Comparison of ENCODE assay signal across 25 cellular contexts in genomic region chr6:107161521-107161920, GRCh38. TPM values are rescaled to one million over a fixed set of nuclear protein-coding genes. Genes with fewer than 3 reads are reported as not detected.
DNase-seq lines count a peak whose midpoint lies in the region; ATAC-seq, FAIRE-seq and TF ChIP-seq lines count a peak whose summit lies in the region.
"Had no signal": no experiment of that assay in that cellular context is flagged by ENCODE, and none has a peak within 500 bp of the region (broad histone marks: within the 10 kb centered on the region; RNA-seq: fewer than 3 reads in every experiment).

No MANE protein-coding gene starts in this region.

- no peak overlapping the region for H3K4ac ChIP-seq in H1 (replicated peaks; ENCODE audit: insufficient read length, low read depth, low read length)

- no peaks in the 10 kb centered on the region for H3K4me1 ChIP-seq in GM23338 (ENCODE audit: insufficient read depth)
- peaks cover 0 to 7% (median 0%) of the 10 kb centered on the region in 4 experiments; a peak in 1 of 7 replicates for H3K4me1 ChIP-seq in H1 (replicated peaks in 1 of 4; ENCODE audit: control insufficient read depth in 3 of 4, insufficient read depth in 4 of 4, low read length in 3 of 4)
- no peaks in the 10 kb centered on the region for H3K4me1 ChIP-seq in prostate gland (replicated peaks)
- H3K4me1 ChIP-seq: BE2C, BLaER1 had no signal

- H4K20me1 ChIP-seq in GM23338 (replicated peaks; ENCODE audit: insufficient read depth) (no peaks in the 10 kb centered on the region), H1 (replicated peaks in 1 of 2; ENCODE audit: control insufficient read depth in 1 of 2, insufficient read depth in 2 of 2, low read length in 2 of 2) (no peaks in the 10 kb centered on the region)
- H4K20me1 ChIP-seq: BLaER1 had no signal

- H3K27ac Mint-ChIP-seq in GM23338 (no peak overlapping the region), neural crest cell (ENCODE audit: unreplicated experiment) (peak overlapping the region; percentile 43)
- H3K27ac Mint-ChIP-seq in effector memory CD8-positive, alpha-beta T cell: no peak overlapping the region
- H3K27ac Mint-ChIP-seq: CD14-positive monocyte; CD4-positive, CD25-positive, alpha-beta regulatory T cell; CD8-positive, alpha-beta memory T cell had no signal

- H3K23me2 ChIP-seq in H1 (ENCODE audit: low read depth, low read length): 0 out of 2 replicates have a peak, but pooled peaks cover 2% of the 10 kb centered on the region

- H2AFZ ChIP-seq in GM23338 (no peak overlapping the region), H1 (ENCODE audit: low read length) (no peak overlapping the region)

- H2BK15ac ChIP-seq in H1 (ENCODE audit: low read length): no peak overlapping the region

- H3K18ac ChIP-seq in H1 (ENCODE audit: extremely low read depth, low read length): peak overlapping the region; percentile 19; the same call in 1 of the 2 replicates

- DNase-seq in GM23338 (ENCODE audit: low spot score): no peak
- no peak for DNase-seq in H1 (ENCODE audit: low read depth in 1 of 2, low spot score in 2 of 2)
- no peak for DNase-seq in neural crest cell (ENCODE audit: low read depth, low spot score)
- no peak for DNase-seq in coronary artery (ENCODE audit: low spot score)
- DNase-seq in hepatic stellate cell (ENCODE audit: low spot score): no peak
- DNase-seq in prostate gland (ENCODE audit: low spot score): no peak
- no peak for DNase-seq in effector memory CD8-positive, alpha-beta T cell
- DNase-seq: 8988T; ACHN; BE2C; C1 segment of cervical spinal cord; Caco-2; Calu3; CD4-positive, alpha-beta memory T cell; CD4-positive, CD25-positive, alpha-beta regulatory T cell; CD8-positive, alpha-beta memory T cell; DMS79 treated with DMSO at 0.1 percent for 48 hours; GDM1 had no signal

- FAIRE-seq in H1 (lab: Jason Lieb, UNC): no peak
- FAIRE-seq: A204.1, D721Med, GM12878, GM12892, GM18507 had no signal

- WGBS in H1 (ENCODE audit: extremely low coverage in 1 of 2, insufficient coverage in 1 of 2, insufficient read length in 1 of 2, insufficient replicate concordance in 2 of 2, low coverage in 1 of 2, low lambda C conversion rate in 2 of 2, missing lambda C conversion rate in 1 of 2), 2 experiments: 95% methylated on average over 3 of the region's 3 CpGs; no CpG with 5 or more reads in 1 of the 2 experiments
- 97% methylated on average over 3 of the region's 3 CpGs for WGBS in prostate gland

- H3K36me3 Mint-ChIP-seq in GM23338 (ENCODE audit: low read depth) (no peaks in the 10 kb centered on the region), neural crest cell (ENCODE audit: low read depth) (no peaks in the 10 kb centered on the region)
- H3K36me3 Mint-ChIP-seq in effector memory CD8-positive, alpha-beta T cell (ENCODE audit: insufficient read depth): no peaks in the 10 kb centered on the region
- H3K36me3 Mint-ChIP-seq: CD14-positive monocyte; CD4-positive, alpha-beta memory T cell; CD4-positive, CD25-positive, alpha-beta regulatory T cell; CD8-positive, alpha-beta memory T cell had no signal

- H3K27me3 ChIP-seq in GM23338 (ENCODE audit: insufficient read depth) (no peaks in the 10 kb centered on the region), H1 (replicated peaks in 1 of 4; ENCODE audit: control insufficient read depth in 3 of 4, extremely low read depth in 1 of 4, insufficient read depth in 3 of 4, low read length in 3 of 4) (no peaks in the 10 kb centered on the region), prostate gland (replicated peaks; ENCODE audit: insufficient read depth) (no peaks in the 10 kb centered on the region)
- H3K27me3 ChIP-seq: BE2C, BLaER1 had no signal

- H2BK5ac ChIP-seq in H1 (ENCODE audit: low read depth, low read length): no peak overlapping the region

- no peak overlapping the region for H3K23ac ChIP-seq in H1 (ENCODE audit: insufficient read length)

- no peaks in the 10 kb centered on the region for H3K79me1 ChIP-seq in H1 (ENCODE audit: low read depth, low read length)

- no peak overlapping the region for H2BK120ac ChIP-seq in H1 (replicated peaks; ENCODE audit: low read depth, low read length)

- H3K4me3 Mint-ChIP-seq in GM23338 (no peak overlapping the region), neural crest cell (no peak overlapping the region)
- no peak overlapping the region for H3K4me3 Mint-ChIP-seq in effector memory CD8-positive, alpha-beta T cell
- H3K4me3 Mint-ChIP-seq: CD14-positive monocyte; CD4-positive, alpha-beta memory T cell; CD4-positive, CD25-positive, alpha-beta regulatory T cell; CD8-positive, alpha-beta memory T cell had no signal

- H3K79me2 ChIP-seq in GM23338 (replicated peaks; ENCODE audit: insufficient read depth) (no peaks in the 10 kb centered on the region), H1 (ENCODE audit: control insufficient read depth in 1 of 2, insufficient read depth in 2 of 2, low read length in 2 of 2) (no peaks in the 10 kb centered on the region)

- no peak overlapping the region for H4K5ac ChIP-seq in H1 (ENCODE audit: insufficient read length, low read depth, low read length)

- TF ChIP-seq CTCF in GM23338 (conservative IDR thresholded peaks at IDR 0.05; ENCODE audit: low read depth in 2 of 2) (no peak), H1 (IDR thresholded peaks at IDR 0.05; ENCODE audit: control extremely low read depth in 1 of 3, insufficient read depth in 1 of 3, low read depth in 1 of 3, low read length in 3 of 3) (no peak), neural crest cell (conservative IDR thresholded peaks at IDR 0.05) (no peak), coronary artery (IDR thresholded peaks at IDR 0.05) (no peak), prostate gland (IDR thresholded peaks at IDR 0.05) (no peak)

- peaks cover 8% of the 10 kb centered on the region for H3K27me3 Mint-ChIP-seq in GM23338 (ENCODE audit: insufficient read depth, low read depth, poor library complexity)
- H3K27me3 Mint-ChIP-seq in neural crest cell (ENCODE audit: low read depth): no peaks in the 10 kb centered on the region
- no peaks in the 10 kb centered on the region for H3K27me3 Mint-ChIP-seq in effector memory CD8-positive, alpha-beta T cell
- H3K27me3 Mint-ChIP-seq: CD4-positive, alpha-beta memory T cell; CD4-positive, CD25-positive, alpha-beta regulatory T cell; CD8-positive, alpha-beta memory T cell had no signal

- no peak overlapping the region for H4K91ac ChIP-seq in H1 (replicated peaks; ENCODE audit: insufficient read length, low read length)

- H2BK20ac ChIP-seq in H1 (ENCODE audit: low read length): no peak overlapping the region

- 0 out of 2 replicates have a peak, but pooled peaks cover 5% of the 10 kb centered on the region for H3F3A ChIP-seq in GM23338 (replicated peaks; ENCODE audit: low read depth)

- intact Hi-C loops in prostate gland (cut with DNase I): no loop called here

- H3K9me3 Mint-ChIP-seq in GM23338 (no peaks in the 10 kb centered on the region), neural crest cell (peaks cover 4% of the 10 kb centered on the region)
- H3K9me3 Mint-ChIP-seq in effector memory CD8-positive, alpha-beta T cell: no peaks in the 10 kb centered on the region
- H3K9me3 Mint-ChIP-seq: CD4-positive, alpha-beta memory T cell; CD8-positive, alpha-beta memory T cell had no signal

- H3K9ac ChIP-seq in H1 (replicated peaks in 1 of 4; ENCODE audit: extremely low read depth in 1 of 4, low read depth in 3 of 4, low read length in 3 of 4): no peak overlapping the region
- H3K9ac ChIP-seq: BLaER1 had no signal

- H3K9me2 ChIP-seq in GM23338 (ENCODE audit: insufficient read depth): no peaks in the 10 kb centered on the region

- TF ChIP-seq RAD21 in H1 (IDR thresholded peaks at IDR 0.05 in 1 of 2, conservative IDR thresholded peaks at IDR 0.05 in 1 of 2; ENCODE audit: low read depth in 2 of 2, low read length in 2 of 2): no peak

- CTCF ChIA-PET in H1 (lab: Charles Lee; ENCODE audit: partially characterized antibody): interaction anchor here (0.7 kb wide), 1 partner anchor 17 kb away, joined by 4 read pairs; no protein-coding TSS in a partner anchor

- H3K36me3 ChIP-seq in GM23338 (ENCODE audit: insufficient read depth): no peaks in the 10 kb centered on the region
- H3K36me3 ChIP-seq in H1 (ENCODE audit: control insufficient read depth in 2 of 4, insufficient read depth in 4 of 4, low read length in 3 of 4): no peaks in the 10 kb centered on the region
- no peaks in the 10 kb centered on the region for H3K36me3 ChIP-seq in prostate gland
- H3K36me3 ChIP-seq: BE2C, BLaER1 had no signal

- H3K14ac ChIP-seq in H1 (ENCODE audit: insufficient read length): no peak overlapping the region

- H3K56ac ChIP-seq in H1 (replicated peaks; ENCODE audit: insufficient read length, low read depth, low read length): no peak overlapping the region

- no peaks in the 10 kb centered on the region for H3K9me3 ChIP-seq in H1 (ENCODE audit: insufficient read depth in 2 of 2, low read depth in 1 of 2, low read length in 1 of 2)
- no peaks in the 10 kb centered on the region for H3K9me3 ChIP-seq in prostate gland
- H3K9me3 ChIP-seq: BE2C, BLaER1, Caco-2 had no signal

- no peak overlapping the region for H2BK12ac ChIP-seq in H1 (ENCODE audit: low read depth, low read length)

- no peak for ATAC-seq in GM23338
- ATAC-seq in effector memory CD8-positive, alpha-beta T cell (replicated peaks): no peak
- ATAC-seq: GM12878 had no signal

- H3K4me1 Mint-ChIP-seq in GM23338: peaks cover 8% of the 10 kb centered on the region
- H3K4me1 Mint-ChIP-seq in neural crest cell: peaks cover 9% of the 10 kb centered on the region
- H3K4me1 Mint-ChIP-seq in effector memory CD8-positive, alpha-beta T cell (ENCODE audit: low read depth in 2 of 2): peaks cover 0 to 6% of the 10 kb centered on the region in 2 donors
- H3K4me1 Mint-ChIP-seq: CD14-positive monocyte; CD4-positive, alpha-beta memory T cell; CD8-positive, alpha-beta memory T cell had no signal

- no peak for TF ChIP-seq EP300 in H1 (IDR thresholded peaks at IDR 0.05; ENCODE audit: borderline replicate concordance in 1 of 2, low read depth in 2 of 2, low read length in 2 of 2)

- POLR2A ChIA-PET in H1 (lab: Charles Lee; ENCODE audit: partially characterized antibody): no interaction called here

- no peak overlapping the region for H3K4me3 ChIP-seq in GM23338
- H3K4me3 ChIP-seq in H1 (ENCODE audit: extremely low read depth in 1 of 4, insufficient read depth in 2 of 4, low read depth in 3 of 4, low read length in 4 of 4): no peak overlapping the region
- no peak overlapping the region for H3K4me3 ChIP-seq in coronary artery
- no peak overlapping the region for H3K4me3 ChIP-seq in prostate gland
- H3K4me3 ChIP-seq: BLaER1, GM12878 had no signal

- H3K27ac ChIP-seq in GM23338 (ENCODE audit: low read depth): peak overlapping the region; percentile 66; the same call in 1 of the 2 replicates
- H3K27ac ChIP-seq in H1 (ENCODE audit: low read depth, low read length): no peak overlapping the region
- no peak overlapping the region for H3K27ac ChIP-seq in coronary artery
- H3K27ac ChIP-seq in prostate gland: no peak overlapping the region
- H3K27ac ChIP-seq: BLaER1 had no signal

- TF ChIP-seq POLR2A in H1 (IDR thresholded peaks at IDR 0.05; ENCODE audit: control extremely low read depth in 1 of 2, low read depth in 2 of 2, low read length in 2 of 2) (no peak), prostate gland (IDR thresholded peaks at IDR 0.05) (no peak)

- H3K4me2 ChIP-seq in GM23338 (no peak overlapping the region), H1 (ENCODE audit: insufficient read depth in 1 of 2, low read depth in 2 of 2, low read length in 2 of 2) (no peak overlapping the region)
- H3K4me2 ChIP-seq: BLaER1 had no signal

- H2AK5ac ChIP-seq in H1 (ENCODE audit: low read depth, low read length): no peak overlapping the region

- H4K8ac ChIP-seq in H1 (ENCODE audit: extremely low read depth, insufficient read depth, low read length): no peak overlapping the region

RNA-seq across cellular contexts. Expression of gene BEND3, which starts 46.2 kb away (rescaled TPM):
- total RNA-seq in GM23338 (2014; rRNA removed; shearing (Covaris generic)): 30.5 and 33.7 TPM in 2 replicates
- polyA plus RNA-seq in GM23338 (2016; fragmentation: Nextera tagmentation; extraction: Ambion mirVana) (8.6 and 9.2 TPM in 2 replicates), H1 (2011; rRNA removed) (25.2 and 26.2 TPM in 2 replicates)
- total RNA-seq in H1 (2021; fragmentation: NEBNext Ultra II Directional; extraction: Animal tissue kit (Norgen Biotek cat#: 25700)): 38.8 and 40.8 TPM in 2 replicates
- 21.1 TPM for polyA plus RNA-seq in H1 (2011; cell fraction: cytosol; rRNA removed)
- polyA plus RNA-seq in H1 (2011; cell fraction: nucleus; rRNA removed): 48.4 TPM
- polyA plus RNA-seq in H1 (2012, experiment 1 of 2): 22.5 to 25.1 TPM (median 23.6 TPM) in 4 replicates
- polyA plus RNA-seq in H1 (2012, experiment 2 of 2): 15.4 TPM
- 17.8 TPM for polyA plus RNA-seq in H1 (2013, experiment 1 of 2)
- polyA plus RNA-seq in H1 (2013, experiment 2 of 2): 16.3 TPM
- 42.9 and 43.2 TPM in 2 replicates for polyA minus RNA-seq in H1 (2011; rRNA and poly(A)+ RNA removed)
- polyA minus RNA-seq in H1 (2011; cell fraction: cytosol; rRNA and poly(A)+ RNA removed): 38.0 TPM
- 31.0 TPM for polyA minus RNA-seq in H1 (2011; cell fraction: nucleus; rRNA and poly(A)+ RNA removed)
- total RNA-seq in neural crest cell (24.1 and 24.9 TPM in 2 replicates), prostate gland (1 to 10 TPM; 4.0 TPM)
